ENCODE assay signal across 27 cellular contexts in genomic region chr4:152206646-152207435, GRCh38.
DNase-seq lines count a peak whose midpoint lies in the region; ATAC-seq, FAIRE-seq and TF ChIP-seq lines count a peak whose summit lies in the region.
"Had no signal": no experiment of that assay in that cellular context is flagged by ENCODE, and none has a peak within 500 bp of the region (broad histone marks: within the 10 kb centered on the region; RNA-seq: fewer than 3 reads in every experiment).

No MANE protein-coding gene starts in this region.

- 64% methylated on average over 9 of the region's 9 CpGs for WGBS in SK-N-SH (ENCODE audit: low lambda C conversion rate)
- 1% methylated on average over 9 of the region's 9 CpGs for WGBS in K562 (ENCODE audit: insufficient coverage, low coverage, missing lambda C conversion rate)

- no TSS peak for BruUV-seq in K562 (replicated peaks; lab: Mats Ljungman, UMichigan)

- H3K79me2 ChIP-seq in SK-N-SH (ENCODE audit: insufficient read depth), result no peaks in the 10 kb centered on the region
- H3K79me2 ChIP-seq in K562 (ENCODE audit: control insufficient read depth, insufficient read depth, low read length), result no peaks in the 10 kb centered on the region

- no peaks in the 10 kb centered on the region for H3K36me3 Mint-ChIP-seq in nephron (ENCODE audit: low read depth)
- H3K36me3 Mint-ChIP-seq in progenitor cell of endocrine pancreas (ENCODE audit: insufficient read depth), result no peaks in the 10 kb centered on the region
- H3K36me3 Mint-ChIP-seq in osteocyte (ENCODE audit: unreplicated experiment), result no peaks in the 10 kb centered on the region
- H3K36me3 Mint-ChIP-seq: stimulated activated memory B cell treated with anti-CD40 and anti-IgM and Interleukin-4, amounts not matched to agents 10 μg/mL and 1 μg/mL and 100 μg/mL, for 72 hours had no signal

- H3K27me3 Mint-ChIP-seq in nephron (ENCODE audit: low read depth) (peaks cover 5% of the 10 kb centered on the region), progenitor cell of endocrine pancreas (peaks cover 3% of the 10 kb centered on the region), osteocyte (ENCODE audit: unreplicated experiment) (peaks cover 43% of the 10 kb centered on the region)

- no peak for ATAC-seq in SK-N-SH treated with all-trans-retinoic acid at 6 μM for 48 hours
- ATAC-seq in K562, result no peak
- ATAC-seq: activated CD8-positive, alpha-beta memory T cell treated with anti-CD3 and anti-CD28 coated beads, Interleukin-2, amount 10 ng/mL, durations not matched to agents 7 days and 5 days; stimulated activated memory B cell treated with anti-CD40 and anti-IgM and Interleukin-4, amounts not matched to agents 10 μg/mL and 1 μg/mL and 100 μg/mL, for 72 hours had no signal

- H3K9ac ChIP-seq in SK-N-SH (0 out of 2 replicates have a peak overlapping the region, but pooled peaks have one; percentile 3), K562 (ENCODE audit: insufficient read depth in 1 of 2, low read depth in 2 of 2, low read length in 2 of 2) (no peak overlapping the region)

- DNase-seq in SK-N-SH (no peak), NOMO-1 treated with DMSO at 0.1 percent for 48 hours (lab: John Stamatoyannopoulos, UW; ENCODE audit: unreplicated experiment) (peak; percentile 87), K562 (ENCODE audit: extremely low read depth in 1 of 4, low spot score in 3 of 4) (no peak), progenitor cell of endocrine pancreas (ENCODE audit: low spot score, unreplicated experiment) (no peak), osteocyte (ENCODE audit: extremely low spot score, unreplicated experiment) (no peak)
- no peak for DNase-seq in activated CD4-positive, alpha-beta T cell treated with anti-CD3 and anti-CD28 coated beads, Interleukin-2, amount 50 U/mL, for 1 hour
- DNase-seq: activated CD4-positive, alpha-beta T cell treated with anti-CD3 and anti-CD28 coated beads, Interleukin-2, amount 10 ng/mL, durations not matched to agents 24 days and 14 days; activated CD8-positive, alpha-beta memory T cell treated with anti-CD3 and anti-CD28 coated beads, Interleukin-2, amount 10 ng/mL, durations not matched to agents 7 days and 5 days; activated naive CD4-positive, alpha-beta T cell treated with anti-CD3 and anti-CD28 coated beads for 36 hours; amniotic stem cell; CD8-positive, alpha-beta memory T cell; KBM-7; kidney glomerular epithelial cell; NCI-H187 treated with DMSO at 0.1 percent for 48 hours; NCI-H446; spleen; stimulated activated CD4-positive, alpha-beta T cell treated with anti-CD3 and anti-CD28 coated beads, Interleukin-2, amount 100 ng/mL, for 48 hours had no signal

- no peaks in the 10 kb centered on the region for H3K27me3 ChIP-seq in SK-N-SH (ENCODE audit: insufficient read depth)
- H3K27me3 ChIP-seq in K562 (ENCODE audit: control insufficient read depth in 2 of 2, insufficient read depth in 2 of 2, low read length in 2 of 2), result peaks cover 8 to 31% of the 10 kb centered on the region in 2 experiments
- H3K27me3 ChIP-seq: SJSA1, spleen had no signal

- H3K4me1 ChIP-seq in SK-N-SH (ENCODE audit: control insufficient read depth in 1 of 2, insufficient read depth in 2 of 2, low read depth in 1 of 2, low read length in 1 of 2), result peaks cover 10 to 16% of the 10 kb centered on the region in 2 experiments; a peak in 3 of 4 replicates
- H3K4me1 ChIP-seq in K562 (replicated peaks in 1 of 2; ENCODE audit: control insufficient read depth in 2 of 2, insufficient read depth in 2 of 2, low read length in 2 of 2), result no peaks in the 10 kb centered on the region
- H3K4me1 ChIP-seq: SJSA1 had no signal

- peak overlapping the region in 2 of 3 experiments; percentile 50 to 64 for H3K4me3 Mint-ChIP-seq in nephron
- H3K4me3 Mint-ChIP-seq in progenitor cell of endocrine pancreas (ENCODE audit: low read depth), result no peak overlapping the region
- H3K4me3 Mint-ChIP-seq in osteocyte (ENCODE audit: unreplicated experiment), result no peak overlapping the region
- H3K4me3 Mint-ChIP-seq: activated CD4-positive, alpha-beta T cell treated with anti-CD3 and anti-CD28 coated beads, Interleukin-2, amount 10 ng/mL, durations not matched to agents 24 days and 14 days; activated CD8-positive, alpha-beta memory T cell treated with anti-CD3 and anti-CD28 coated beads, Interleukin-2, amount 10 ng/mL, durations not matched to agents 7 days and 5 days; activated naive CD4-positive, alpha-beta T cell treated with anti-CD3 and anti-CD28 coated beads for 36 hours; B cell; stimulated activated memory B cell treated with anti-CD40 and anti-IgM and Interleukin-4, amounts not matched to agents 10 μg/mL and 1 μg/mL and 100 μg/mL, for 72 hours; T-helper 1 cell treated with Interleukin-12 subunit alpha and Interleukin-12 subunit beta and Interleukin-4 antibody, amounts not matched to agents 30 μg/mL and 1 μg/mL, for 36 hours had no signal

- H3K9me3 ChIP-seq in SK-N-SH (no peaks in the 10 kb centered on the region), K562 (replicated peaks; ENCODE audit: control insufficient read depth, insufficient read depth, low read depth, low read length) (no peaks in the 10 kb centered on the region)
- H3K9me3 ChIP-seq: SJSA1, spleen had no signal

- POLR2A ChIA-PET in SK-N-SH (lab: Yijun Ruan, JAX), result no interaction called here
- POLR2A ChIA-PET in K562 (lab: Yijun Ruan, JAX), result no interaction called here

- intact Hi-C loops in K562 (cut with micrococcal nuclease), result no loop called here

- TF ChIP-seq EP300 in SK-N-SH (IDR thresholded peaks at IDR 0.05; ENCODE audit: borderline replicate concordance in 1 of 2, low read depth in 1 of 2, low read length in 1 of 2) (no peak), K562 (IDR thresholded peaks at IDR 0.05; ENCODE audit: low read length) (no peak)

- TF ChIP-seq RAD21 in SK-N-SH (IDR thresholded peaks at IDR 0.05; ENCODE audit: low read length) (no peak), K562 (CRISPR knock-in tag; conservative IDR thresholded peaks at IDR 0.05 in 1 of 2, IDR thresholded peaks at IDR 0.05 in 1 of 2) (no peak)

- H3K9me3 Mint-ChIP-seq in nephron (peaks cover 3% of the 10 kb centered on the region), progenitor cell of endocrine pancreas (ENCODE audit: low read depth) (no peaks in the 10 kb centered on the region), osteocyte (ENCODE audit: unreplicated experiment) (no peaks in the 10 kb centered on the region)
- H3K9me3 Mint-ChIP-seq: activated naive CD4-positive, alpha-beta T cell treated with anti-CD3 and anti-CD28 coated beads for 36 hours; stimulated activated memory B cell treated with anti-CD40 and anti-IgM and Interleukin-4, amounts not matched to agents 10 μg/mL and 1 μg/mL and 100 μg/mL, for 72 hours; T-helper 1 cell treated with Interleukin-12 subunit alpha and Interleukin-12 subunit beta and Interleukin-4 antibody, amounts not matched to agents 30 μg/mL and 1 μg/mL, for 36 hours had no signal

- H2AFZ ChIP-seq in SK-N-SH (ENCODE audit: low read depth) (0 out of 2 replicates have a peak overlapping the region, but pooled peaks have one; percentile 65), K562 (ENCODE audit: low read depth, low read length) (no peak overlapping the region)

- in situ Hi-C loops in K562 (cut with MboI), result no loop called here

- H3K4me1 Mint-ChIP-seq in nephron (peaks cover 47% of the 10 kb centered on the region), progenitor cell of endocrine pancreas (ENCODE audit: low read depth) (peaks cover 12% of the 10 kb centered on the region), osteocyte (ENCODE audit: unreplicated experiment) (no peaks in the 10 kb centered on the region)
- H3K4me1 Mint-ChIP-seq: activated CD8-positive, alpha-beta memory T cell treated with anti-CD3 and anti-CD28 coated beads, Interleukin-2, amount 10 ng/mL, durations not matched to agents 7 days and 5 days; B cell; CD8-positive, alpha-beta memory T cell; stimulated activated memory B cell treated with anti-CD40 and anti-IgM and Interleukin-4, amounts not matched to agents 10 μg/mL and 1 μg/mL and 100 μg/mL, for 72 hours had no signal

- H4K20me1 ChIP-seq in SK-N-SH (ENCODE audit: insufficient read depth), result no peaks in the 10 kb centered on the region
- no peaks in the 10 kb centered on the region for H4K20me1 ChIP-seq in K562 (replicated peaks; ENCODE audit: control insufficient read depth, insufficient read depth, low read length)

- peak overlapping the region; percentile 52 for H3K4me2 ChIP-seq in SK-N-SH
- no peak overlapping the region for H3K4me2 ChIP-seq in K562 (ENCODE audit: insufficient read depth, low read length)

- H3K27ac ChIP-seq in SK-N-SH (ENCODE audit: low read depth in 2 of 2, low read length in 1 of 2), result peak overlapping the region in 1 of 2 experiments; percentile 58; a peak in 2 of 4 replicates
- H3K27ac ChIP-seq in K562 (ENCODE audit: extremely low read depth, low read depth, low read length), result no peak overlapping the region
- H3K27ac ChIP-seq: SJSA1, spleen, VCaP had no signal

- TF ChIP-seq POLR2A in K562 (conservative IDR thresholded peaks at IDR 0.05), result no peak

- H3F3A ChIP-seq in SK-N-SH (replicated peaks; ENCODE audit: insufficient read depth), result peaks cover 2% of the 10 kb centered on the region

- TF ChIP-seq CTCF in SK-N-SH (IDR thresholded peaks at IDR 0.05), result no peak
- TF ChIP-seq CTCF in K562 (IDR thresholded peaks at IDR 0.05 in 2 of 3, conservative IDR thresholded peaks at IDR 0.05 in 1 of 3; ENCODE audit: insufficient read depth in 2 of 3, low read depth in 1 of 3, low read length in 3 of 3), result no peak
- TF ChIP-seq CTCF in nephron (IDR thresholded peaks at IDR 0.05; ENCODE audit: unreplicated experiment in 3 of 3), result no peak
- no peak for TF ChIP-seq CTCF in progenitor cell of endocrine pancreas (IDR thresholded peaks at IDR 0.05; ENCODE audit: unreplicated experiment)
- TF ChIP-seq CTCF in osteocyte (IDR thresholded peaks at IDR 0.05), result no peak

- no peaks in the 10 kb centered on the region for H3K9me2 ChIP-seq in SK-N-SH

- FAIRE-seq in K562 (lab: Jason Lieb, UNC), result peak; percentile 37
- FAIRE-seq: endometrium, RCC 7860, urothelium cell line had no signal

- H3K4me3 ChIP-seq in SK-N-SH (ENCODE audit: low read depth in 2 of 2, low read length in 1 of 2) (no peak overlapping the region), K562 (no peak overlapping the region)
- H3K4me3 ChIP-seq: SJSA1, spleen had no signal

- no peaks in the 10 kb centered on the region for H3K36me3 ChIP-seq in SK-N-SH (replicated peaks in 1 of 2; ENCODE audit: control insufficient read depth in 1 of 2, insufficient read depth in 2 of 2, low read length in 1 of 2)
- no peaks in the 10 kb centered on the region for H3K36me3 ChIP-seq in K562 (ENCODE audit: control insufficient read depth, insufficient read depth, low read length)
- H3K36me3 ChIP-seq: SJSA1, spleen had no signal

- CTCF ChIA-PET in SK-N-SH (lab: Yijun Ruan, JAX), result no interaction called here
- CTCF ChIA-PET in K562 (lab: Yijun Ruan, JAX; ENCODE audit: low intra/inter-chr PET ratio), result no interaction called here

- peak overlapping the region; percentile 76 to 91 (median 84) for H3K27ac Mint-ChIP-seq in nephron
- H3K27ac Mint-ChIP-seq in progenitor cell of endocrine pancreas, result no peak overlapping the region
- H3K27ac Mint-ChIP-seq in osteocyte (ENCODE audit: unreplicated experiment), result no peak overlapping the region
- H3K27ac Mint-ChIP-seq: activated CD4-positive, alpha-beta T cell treated with anti-CD3 and anti-CD28 coated beads, Interleukin-2, amount 10 ng/mL, durations not matched to agents 24 days and 14 days; activated CD8-positive, alpha-beta memory T cell treated with anti-CD3 and anti-CD28 coated beads, Interleukin-2, amount 10 ng/mL, durations not matched to agents 7 days and 5 days; activated naive CD4-positive, alpha-beta T cell treated with anti-CD3 and anti-CD28 coated beads for 36 hours; B cell; CD8-positive, alpha-beta memory T cell; stimulated activated memory B cell treated with anti-CD40 and anti-IgM and Interleukin-4, amounts not matched to agents 10 μg/mL and 1 μg/mL and 100 μg/mL, for 72 hours; T-helper 1 cell treated with Interleukin-12 subunit alpha and Interleukin-12 subunit beta and Interleukin-4 antibody, amounts not matched to agents 30 μg/mL and 1 μg/mL, for 36 hours had no signal

- no peaks in the 10 kb centered on the region for H3K9me1 ChIP-seq in K562 (ENCODE audit: control insufficient read depth, insufficient read depth, low read length)

Comparison
In these comparisons a context has a peak if more than half of its experiments do, and no peak if none do; other contexts are left out.
1. H3K27ac Mint-ChIP-seq: peak in nephron (3 of 3); none in progenitor cell of endocrine pancreas (single experiment) and osteocyte (single experiment).
2. H3K4me3 Mint-ChIP-seq: peak in nephron (2 of 3); none in progenitor cell of endocrine pancreas (single experiment) and osteocyte (single experiment).